In the genomic region with DNA sequence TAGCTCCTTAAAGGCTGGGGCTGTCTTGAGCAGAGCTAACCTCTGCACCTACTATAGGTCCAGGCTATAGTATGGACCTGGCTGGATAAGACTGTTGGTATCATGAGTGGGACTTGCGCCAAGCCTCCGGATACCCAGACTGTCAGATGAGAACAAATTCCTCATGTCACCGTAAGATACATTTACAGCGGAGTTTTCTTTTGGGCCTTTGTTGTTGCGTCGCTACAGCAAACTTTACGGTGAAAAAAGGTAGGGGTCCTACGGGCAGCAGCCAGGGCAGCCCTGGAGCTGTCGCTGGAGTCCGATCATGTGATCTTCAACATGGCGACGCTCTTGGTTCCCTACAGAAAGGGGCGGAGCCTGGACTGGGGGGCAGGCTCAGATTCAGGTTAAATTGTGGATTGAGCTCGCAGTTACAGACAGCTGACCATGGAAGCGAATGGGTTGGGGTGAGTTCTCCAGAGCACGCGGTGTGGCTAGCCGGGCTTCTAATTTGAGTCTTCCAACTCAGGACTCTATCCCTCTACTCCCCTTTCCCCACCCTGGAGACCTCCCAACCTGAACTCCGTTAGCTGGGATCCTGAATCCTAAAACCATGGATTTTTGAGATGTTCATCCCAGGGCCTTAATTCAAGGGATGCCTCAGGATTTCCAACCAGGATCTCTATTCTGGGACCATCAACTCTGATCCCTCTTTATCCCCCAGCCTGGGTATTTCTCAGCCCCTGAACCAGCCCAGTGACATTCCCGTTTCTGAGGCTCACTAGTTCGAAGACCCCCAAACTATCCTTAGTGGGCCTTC, we compare ENCODE assay signal across 8 cellular contexts. TPM values are rescaled to one million over a fixed set of nuclear protein-coding genes. Genes with fewer than 3 reads are reported as not detected.
DNase-seq lines count a peak whose midpoint lies in the region; ATAC-seq, FAIRE-seq and TF ChIP-seq lines count a peak whose summit lies in the region.

A gene (plus strand): TSS at position 418 of the 802 bp plus-strand sequence. CDS start 12 bp downstream, at position 430.

- ATAC-seq in HG02884 (IDR thresholded peaks at IDR 0.05; ENCODE audit: unreplicated experiment) = peak; percentile 61
- peak; percentile 90 to 93 (median 92) for ATAC-seq in psoas muscle

- peak; percentile 97 for FAIRE-seq in GM12891 (lab: Jason Lieb, UNC)
- no peak for FAIRE-seq in urothelium cell line (lab: Jason Lieb, UNC)

- peak; percentile 91 for TF ChIP-seq POLR2A in GM12891 (IDR thresholded peaks at IDR 0.05; ENCODE audit: low read depth, low read length)

- TF ChIP-seq CTCF in right atrium auricular region (IDR thresholded peaks at IDR 0.05) = no peak
- TF ChIP-seq CTCF in psoas muscle (IDR thresholded peaks at IDR 0.05) = no peak

- 0 to 1% (median 1%) methylated on average over 21 of the region's 21 CpGs for WGBS in psoas muscle, 3 donors

- intact Hi-C loops in psoas muscle (cut with DNase I) = loop anchor here (1.0 to 10.0 kb wide), 3 partner anchors 26 to 563 kb away; a partner anchor contains a TSS

- H3K4me3 ChIP-seq in right atrium auricular region (peak within 1 kb of the TSS; percentile 98 to 99), psoas muscle (peak within 1 kb of the TSS; percentile 100)

- no peaks in the 10 kb centered on the region for H3K27me3 ChIP-seq in right atrium auricular region
- H3K27me3 ChIP-seq in psoas muscle (ENCODE audit: insufficient read depth in 3 of 3, low read length in 2 of 3) = no peaks in the 10 kb centered on the region

- DNase-seq in GM12891 (ENCODE audit: insufficient read length, low spot score) (peak; percentile 85), NCI-H1694 (lab: John Stamatoyannopoulos, UW) (peak; percentile 93), T-helper 2 cell (peak; percentile 53 to 98 (median 84)), right atrium auricular region (ENCODE audit: low spot score) (peak; percentile 92), psoas muscle (peak; percentile 93 to 95), urothelium cell line (ENCODE audit: low spot score) (peak; percentile 98)

- peaks cover 25% of the 10 kb centered on the region for H3K36me3 ChIP-seq in right atrium auricular region
- peaks cover 4 to 59% of the 10 kb centered on the region in 2 donors for H3K36me3 ChIP-seq in psoas muscle (ENCODE audit: insufficient read depth in 1 of 2, low read depth in 1 of 2)

- H3K9me3 ChIP-seq in right atrium auricular region (no peaks in the 10 kb centered on the region), psoas muscle (no peaks in the 10 kb centered on the region)

- peak within 1 kb of the TSS; percentile 77 for H3K27ac ChIP-seq in angular gyrus (ENCODE audit: low read depth, low read length)
- H3K27ac ChIP-seq in right atrium auricular region = peak within 1 kb of the TSS; percentile 68 to 84
- H3K27ac ChIP-seq in psoas muscle = peak within 1 kb of the TSS; percentile 86

- peaks cover 0 to 41% of the 10 kb centered on the region in 2 donors for H3K4me1 ChIP-seq in right atrium auricular region
- peaks cover 25% of the 10 kb centered on the region for H3K4me1 ChIP-seq in psoas muscle

TF ChIP-seq in GM12891, 5 proteins besides CTCF, POLR2A, EP300 and RAD21:
- TF ChIP-seq PAX5 (IDR thresholded peaks at IDR 0.05; ENCODE audit: insufficient read depth, low read length, severe bottlenecking) = no peak
- TF ChIP-seq POU2F2 (IDR thresholded peaks at IDR 0.05; ENCODE audit: low read depth, low read length) = peak; percentile 56; the same call in 1 of the 2 replicates
- TF ChIP-seq TAF1 (IDR thresholded peaks at IDR 0.05; ENCODE audit: low read depth, low read length) = peak; percentile 60; the same call in 1 of the 2 replicates
- peak; percentile 75 for TF ChIP-seq POLR2AphosphoS5 (IDR thresholded peaks at IDR 0.05; ENCODE audit: low read depth, low read length)
- no peak for TF ChIP-seq SPI1 (IDR thresholded peaks at IDR 0.05; ENCODE audit: low read depth, low read length)

RNA-seq across cellular contexts. Expression of the gene that starts here (rescaled TPM):
- polyA plus RNA-seq in GM12891 (2012; ENCODE audit: low read depth, missing spikeins) = 79.5 TPM
- 10 to 100 TPM; 56.7 to 63.0 TPM for total RNA-seq in right atrium auricular region
- total RNA-seq in psoas muscle = 10 to 100 TPM; 50.4 to 79.6 (median 66.6) TPM
- 10 to 100 TPM; 51.2 to 77.6 (median 57.2) TPM for polyA plus RNA-seq in psoas muscle

Comparison
In these comparisons a context has a peak if more than half of its experiments do, and no peak if none do; other contexts are left out.
1. Peak in every context shown above with its lines: DNase-seq, ATAC-seq, H3K4me3 ChIP-seq and H3K27ac ChIP-seq.